Comparison of ENCODE assay signal across 20 cellular contexts in genomic region chr10:86263209-86263608, GRCh38.
DNase-seq lines count a peak whose midpoint lies in the region; ATAC-seq lines count a peak whose summit lies in the region.
"Had no signal": no experiment of that assay in that cellular context is flagged by ENCODE, and none has a peak within 500 bp of the region (broad histone marks: within the 10 kb centered on the region; RNA-seq: fewer than 3 reads in every experiment).

No MANE protein-coding gene starts in this region.

- no peak overlapping the region for H3K4me2 ChIP-seq in mesendoderm (ENCODE audit: low read length)

- H3K27me3 ChIP-seq in H7 (ENCODE audit: control insufficient read depth, insufficient read depth, low read length) (peaks cover 3% of the 10 kb centered on the region; the same call in 1 of the 2 replicates), mesendoderm (ENCODE audit: insufficient read depth, low read length, poor library complexity) (no peaks in the 10 kb centered on the region)

- H2AK5ac ChIP-seq in mesendoderm (ENCODE audit: low read length) = no peak overlapping the region

- H3K27ac Mint-ChIP-seq in stimulated activated naive B cell treated with anti-CD40 and anti-IgM and Interleukin-4, amounts not matched to agents 10 μg/mL and 1 μg/mL and 100 μg/mL, for 72 hours = peak overlapping the region; percentile 44
- H3K27ac Mint-ChIP-seq: activated CD4-positive, alpha-beta T cell treated with anti-CD3 and anti-CD28 coated beads, Interleukin-2, amount 10 ng/mL, durations not matched to agents 7 days and 5 days; CD8-positive, alpha-beta memory T cell; effector memory CD8-positive, alpha-beta T cell; IgD-negative memory B cell; naive B cell; T-cell had no signal

- H3K27ac ChIP-seq in angular gyrus (ENCODE audit: low read depth, low read length) (peak overlapping the region; percentile 92), mesendoderm (ENCODE audit: low read depth, low read length) (no peak overlapping the region)
- H3K27ac ChIP-seq: GM23248 had no signal

- H3K79me2 ChIP-seq in mesendoderm (ENCODE audit: control insufficient read depth, insufficient read depth, low read length) = no peaks in the 10 kb centered on the region

- H2BK120ac ChIP-seq in mesendoderm (ENCODE audit: low read depth, low read length) = no peak overlapping the region

- peak overlapping the region; percentile 20 for H3K56ac ChIP-seq in mesendoderm (ENCODE audit: low read length)

- no peaks in the 10 kb centered on the region for H3K4me1 ChIP-seq in mesendoderm (ENCODE audit: control insufficient read depth, low read depth, low read length)

- H2BK5ac ChIP-seq in mesendoderm (ENCODE audit: low read length) = no peak overlapping the region

- H3K36me3 ChIP-seq in H7 (replicated peaks; ENCODE audit: control insufficient read depth, insufficient read depth, low read length) (no peaks in the 10 kb centered on the region), mesendoderm (ENCODE audit: control insufficient read depth, insufficient read depth, low read length) (no peaks in the 10 kb centered on the region)

- no peaks in the 10 kb centered on the region for H3K4me1 Mint-ChIP-seq in stimulated activated naive B cell treated with anti-CD40 and anti-IgM and Interleukin-4, amounts not matched to agents 10 μg/mL and 1 μg/mL and 100 μg/mL, for 72 hours
- H3K4me1 Mint-ChIP-seq: activated CD4-positive, alpha-beta T cell treated with anti-CD3 and anti-CD28 coated beads, Interleukin-2, amount 10 ng/mL, durations not matched to agents 7 days and 5 days had no signal

- no peak for ATAC-seq in stimulated activated naive B cell treated with anti-CD40 and anti-IgM and Interleukin-4, amounts not matched to agents 10 μg/mL and 1 μg/mL and 100 μg/mL, for 72 hours (replicated peaks)
- ATAC-seq in GM18868 (IDR thresholded peaks at IDR 0.05; ENCODE audit: unreplicated experiment) (no peak), HG03354 (IDR thresholded peaks at IDR 0.05; ENCODE audit: poor library complexity, severe bottlenecking, unreplicated experiment) (no peak)
- ATAC-seq: effector memory CD8-positive, alpha-beta T cell; T-cell had no signal

- H3K4me3 ChIP-seq in H7 (ENCODE audit: insufficient read depth, low read depth, low read length) = no peak overlapping the region
- no peak overlapping the region for H3K4me3 ChIP-seq in mesendoderm (ENCODE audit: low read length)
- H3K4me3 ChIP-seq: GM23248 had no signal

- no peak overlapping the region for H4K5ac ChIP-seq in mesendoderm (ENCODE audit: low read length)

- no peak overlapping the region for H3K23ac ChIP-seq in mesendoderm (ENCODE audit: low read length)

- H3K79me1 ChIP-seq in mesendoderm (ENCODE audit: low read length) = no peaks in the 10 kb centered on the region

- no peak overlapping the region for H3K9ac ChIP-seq in mesendoderm (ENCODE audit: low read length)
- H3K9ac ChIP-seq: GM23248 had no signal

- no peak overlapping the region for H4K8ac ChIP-seq in mesendoderm (ENCODE audit: low read depth, low read length)

- no peak overlapping the region for H3K18ac ChIP-seq in mesendoderm (ENCODE audit: low read length)

- H3K4me3 Mint-ChIP-seq in stimulated activated naive B cell treated with anti-CD40 and anti-IgM and Interleukin-4, amounts not matched to agents 10 μg/mL and 1 μg/mL and 100 μg/mL, for 72 hours = no peak overlapping the region
- H3K4me3 Mint-ChIP-seq: activated CD4-positive, alpha-beta T cell treated with anti-CD3 and anti-CD28 coated beads, Interleukin-2, amount 10 ng/mL, durations not matched to agents 7 days and 5 days; CD8-positive, alpha-beta memory T cell; effector memory CD8-positive, alpha-beta T cell; IgD-negative memory B cell; T-cell had no signal

- no peaks in the 10 kb centered on the region for H3K9me3 Mint-ChIP-seq in stimulated activated naive B cell treated with anti-CD40 and anti-IgM and Interleukin-4, amounts not matched to agents 10 μg/mL and 1 μg/mL and 100 μg/mL, for 72 hours
- H3K9me3 Mint-ChIP-seq: activated CD4-positive, alpha-beta T cell treated with anti-CD3 and anti-CD28 coated beads, Interleukin-2, amount 10 ng/mL, durations not matched to agents 7 days and 5 days; effector memory CD8-positive, alpha-beta T cell; IgD-negative memory B cell; T-cell had no signal

- no peak overlapping the region for H3K4ac ChIP-seq in mesendoderm (ENCODE audit: low read depth, low read length)

- no CpG with 5 or more reads among the region's 27 CpGs for WGBS in mesendoderm (ENCODE audit: extremely low coverage, insufficient coverage, low lambda C conversion rate)

- no peak overlapping the region for H2BK15ac ChIP-seq in mesendoderm (replicated peaks; ENCODE audit: low read depth)

- peaks cover 40 to 67% of the 10 kb centered on the region in 2 donors for H3K27me3 Mint-ChIP-seq in stimulated activated naive B cell treated with anti-CD40 and anti-IgM and Interleukin-4, amounts not matched to agents 10 μg/mL and 1 μg/mL and 100 μg/mL, for 72 hours

- DNase-seq in H7 (peak; percentile 65), mesendoderm (no peak), NCI-H1436 treated with DMSO at 0.1 percent for 48 hours (lab: John Stamatoyannopoulos, UW) (no peak)
- no peak for DNase-seq in stimulated activated naive B cell treated with anti-CD40 and anti-IgM and Interleukin-4, amounts not matched to agents 10 μg/mL and 1 μg/mL and 100 μg/mL, for 72 hours
- DNase-seq in stimulated activated CD4-positive, alpha-beta T cell treated with anti-CD3 and anti-CD28 coated beads, Interleukin-2, amount 100 ng/mL, for 48 hours = no peak
- DNase-seq: activated CD4-positive, alpha-beta T cell treated with anti-CD3 and anti-CD28 coated beads, Interleukin-2, amount 10 ng/mL, durations not matched to agents 7 days and 5 days; activated T-cell treated with anti-CD3 and anti-CD28 coated beads, Interleukin-2, amount 50 U/mL, for 48 hours; CD8-positive, alpha-beta memory T cell; effector memory CD8-positive, alpha-beta T cell; GM23248; naive B cell; NCI-H187; NCI-H446 treated with DMSO at 0.1 percent for 48 hours; stimulated activated CD4-positive, alpha-beta T cell treated with anti-CD3 and anti-CD28 coated beads, Interleukin-15, amount 100 ng/mL, for 24 hours; stimulated activated naive CD4-positive, alpha-beta T cell treated with Interleukin-2 at 50 U/mL for 16 hours had no signal

- H3K36me3 Mint-ChIP-seq in stimulated activated naive B cell treated with anti-CD40 and anti-IgM and Interleukin-4, amounts not matched to agents 10 μg/mL and 1 μg/mL and 100 μg/mL, for 72 hours = no peaks in the 10 kb centered on the region
- H3K36me3 Mint-ChIP-seq: CD8-positive, alpha-beta memory T cell; IgD-negative memory B cell; naive B cell; T-cell had no signal
